Comparison of ENCODE assay signal across 34 cellular contexts in genomic region chr2:15860051-15860663, GRCh38.
"Had no signal": no experiment of that assay in that cellular context is flagged by ENCODE, and none has a peak within 500 bp of the region (broad histone marks: within the 10 kb centered on the region; RNA-seq: fewer than 3 reads in every experiment).

No MANE protein-coding gene starts in this region.

- H3K4me2 ChIP-seq: KMS-11 had no signal

- H3K36me3 ChIP-seq: MG63 had no signal

- H3K27me3 ChIP-seq: MG63 had no signal

- H3K4me3 ChIP-seq: MG63 had no signal

- DNase-seq: Karpas-422, Kasumi-1, MG63, MM.1S, MV-4-11, NCI-H1048, NCI-H1092, NCI-H1092 treated with DMSO at 0.1 percent for 48 hours, NCI-H1105, NCI-H1105 treated with DMSO at 0.1 percent for 48 hours, NCI-H1417, NCI-H1417 treated with DMSO at 0.1 percent for 48 hours, NCI-H1436, NCI-H1436 treated with DMSO at 0.1 percent for 48 hours, NCI-H146, NCI-H1694, NCI-H1694 treated with DMSO at 0.1 percent for 48 hours, NCI-H187, NCI-H187 treated with DMSO at 0.1 percent for 48 hours, NCI-H1930, NCI-H2029, NCI-H2029 treated with DMSO at 0.1 percent for 48 hours, NCI-H2081, NCI-H2081 treated with DMSO at 0.1 percent for 48 hours, NCI-H2107, NCI-H2171, NCI-H2171 treated with DMSO at 0.1 percent for 48 hours, NCI-H2227 treated with DMSO at 0.1 percent for 48 hours, NCI-H226, NCI-H345, NCI-H446, NCI-H446 treated with DMSO at 0.1 percent for 48 hours, NCI-H510A had no signal

- H3K9me3 ChIP-seq: MG63 had no signal

- H3K27ac ChIP-seq: KMS-11 had no signal

- H3K9ac ChIP-seq: KMS-11 had no signal
